Comparison of ENCODE assay signal across 9 cellular contexts in the genomic region with DNA sequence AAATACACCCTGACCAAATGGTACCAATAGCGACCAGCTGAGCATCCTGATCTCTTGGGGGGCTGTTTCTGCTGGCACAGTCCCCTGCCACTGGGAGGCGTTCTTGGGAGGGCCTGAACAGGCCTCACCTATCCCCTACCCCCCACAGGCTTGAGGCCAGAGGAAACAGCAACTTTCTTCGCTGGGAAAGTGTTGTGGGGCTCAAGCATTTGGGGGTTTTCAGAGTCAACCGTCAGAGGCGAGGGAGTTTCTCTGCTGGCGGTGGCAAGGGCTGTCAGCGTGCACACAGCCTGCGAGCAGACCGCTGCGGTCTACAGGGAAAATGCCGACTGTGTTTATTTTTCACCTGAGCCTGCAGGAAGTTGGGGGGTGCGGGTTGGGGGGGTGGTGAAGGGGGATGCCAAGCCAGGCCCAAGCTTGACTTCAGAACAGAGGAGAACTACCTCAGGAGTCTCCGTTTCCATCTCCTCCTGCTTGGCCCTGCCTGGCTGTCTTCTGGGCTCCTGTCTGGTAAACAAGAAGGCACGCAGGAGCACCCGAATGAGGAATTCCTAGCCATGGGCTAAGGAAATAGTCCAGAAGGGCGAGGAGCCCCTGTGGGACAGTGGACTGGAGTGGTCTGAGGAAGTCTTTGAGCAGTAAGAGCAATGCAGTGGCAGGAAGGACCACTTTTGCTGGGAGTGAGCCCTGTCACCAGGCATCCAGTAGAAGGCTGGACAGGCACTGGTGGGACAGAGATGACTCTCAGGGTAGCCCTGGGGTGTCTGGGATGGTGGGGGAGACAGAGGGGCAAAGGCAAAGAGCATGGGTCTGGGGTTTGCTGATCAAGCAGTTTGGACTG. TPM values are rescaled to one million over a fixed set of nuclear protein-coding genes. Genes with fewer than 3 reads are reported as not detected.
DNase-seq lines count a peak whose midpoint lies in the region; ATAC-seq, FAIRE-seq and TF ChIP-seq lines count a peak whose summit lies in the region.
"Had no signal": no experiment of that assay in that cellular context is flagged by ENCODE, and none has a peak within 500 bp of the region (broad histone marks: within the 10 kb centered on the region; RNA-seq: fewer than 3 reads in every experiment).

No MANE protein-coding gene starts in this region.

- no peak for TF ChIP-seq POLR2A in H1 (IDR thresholded peaks at IDR 0.05; ENCODE audit: control extremely low read depth in 1 of 2, low read depth in 2 of 2, low read length in 2 of 2)

- H3K9me3 ChIP-seq in HEK293 (ENCODE audit: control insufficient read depth, insufficient read depth, low read depth, low read length) (no peaks in the 10 kb centered on the region), H1 (ENCODE audit: insufficient read depth in 2 of 2, low read depth in 1 of 2, low read length in 1 of 2) (no peaks in the 10 kb centered on the region)

- peak; percentile 62 to 64 for ATAC-seq in activated CD4-positive, CD25-positive, alpha-beta regulatory T cell treated with anti-CD3 and anti-CD28 coated beads, Interleukin-2, amount 50 U/mL, for 24 hours
- ATAC-seq in stimulated activated memory B cell treated with anti-CD40 and anti-IgM and Interleukin-4, amounts not matched to agents 10 μg/mL and 1 μg/mL and 100 μg/mL, for 72 hours, result peak; percentile 93
- ATAC-seq in GM18861 (IDR thresholded peaks at IDR 0.05; ENCODE audit: unreplicated experiment), result no peak

- intact Hi-C loops in Calu3 (cut with micrococcal nuclease; ENCODE audit: unreplicated experiment), result no loop called here

- no peaks in the 10 kb centered on the region for H3K23me2 ChIP-seq in H1 (ENCODE audit: low read depth, low read length)

- H2BK5ac ChIP-seq in H1 (ENCODE audit: low read depth, low read length), result no peak overlapping the region

- H3K4me1 Mint-ChIP-seq in stimulated activated memory B cell treated with anti-CD40 and anti-IgM and Interleukin-4, amounts not matched to agents 10 μg/mL and 1 μg/mL and 100 μg/mL, for 72 hours, result peaks cover 97% of the 10 kb centered on the region
- no peaks in the 10 kb centered on the region for H3K4me1 Mint-ChIP-seq in Calu3 (ENCODE audit: low read depth, unreplicated experiment)

- H4K5ac ChIP-seq in H1 (ENCODE audit: insufficient read length, low read depth, low read length), result no peak overlapping the region

- no peaks in the 10 kb centered on the region; a peak in 1 of 4 replicates for H3K79me2 ChIP-seq in H1 (ENCODE audit: control insufficient read depth in 1 of 2, insufficient read depth in 2 of 2, low read length in 2 of 2)

- H2AK5ac ChIP-seq in H1 (ENCODE audit: low read depth, low read length), result no peak overlapping the region

- H3K4ac ChIP-seq in H1 (replicated peaks; ENCODE audit: insufficient read length, low read depth, low read length), result no peak overlapping the region

- no peak overlapping the region for H2AFZ ChIP-seq in H1 (ENCODE audit: low read length)

- DNase-seq in GM10266 (ENCODE audit: extremely low spot score) (peak; percentile 65), H1 (ENCODE audit: low read depth in 1 of 2, low spot score in 2 of 2) (peak in 1 of 2 experiments; percentile 68), Calu3 (no peak), NOMO-1 treated with dmso at 0.1 percent for 144 hours (lab: John Stamatoyannopoulos, UW; ENCODE audit: unreplicated experiment) (no peak)

- TF ChIP-seq CTCF in GM10266 (IDR thresholded peaks at IDR 0.05; ENCODE audit: control insufficient read depth, insufficient read depth, low read depth, missing control alignments) (peak; percentile 61), HEK293 (tag by site-specific recombination; IDR thresholded peaks at IDR 0.05) (no peak), H1 (IDR thresholded peaks at IDR 0.05; ENCODE audit: control extremely low read depth in 1 of 3, insufficient read depth in 1 of 3, low read depth in 1 of 3, low read length in 3 of 3) (peak in 2 of 3 experiments; percentile 68 to 76; a peak in 3 of 4 replicates), Calu3 (IDR thresholded peaks at IDR 0.05; ENCODE audit: unreplicated experiment) (no peak)

- no TSS peak for BruUV-seq in Calu3 (replicated peaks; lab: Mats Ljungman, UMichigan)

- H2BK120ac ChIP-seq in H1 (replicated peaks; ENCODE audit: low read depth, low read length), result no peak overlapping the region

- no peaks in the 10 kb centered on the region for H3K27me3 ChIP-seq in H1 (replicated peaks in 1 of 4; ENCODE audit: control insufficient read depth in 3 of 4, extremely low read depth in 1 of 4, insufficient read depth in 3 of 4, low read length in 3 of 4)

- no peak overlapping the region for H3K56ac ChIP-seq in H1 (replicated peaks; ENCODE audit: insufficient read length, low read depth, low read length)

- peaks cover 12 to 36% of the 10 kb centered on the region in 2 experiments for H4K20me1 ChIP-seq in H1 (replicated peaks in 1 of 2; ENCODE audit: control insufficient read depth in 1 of 2, insufficient read depth in 2 of 2, low read length in 2 of 2)

- H3K18ac ChIP-seq in H1 (ENCODE audit: extremely low read depth, low read length), result no peak overlapping the region

- H4K8ac ChIP-seq in H1 (ENCODE audit: extremely low read depth, insufficient read depth, low read length), result no peak overlapping the region; the same call in 1 of the 2 replicates

- H3K4me3 ChIP-seq in HEK293 (ENCODE audit: low read depth, low read length) (no peak overlapping the region), H1 (ENCODE audit: extremely low read depth in 1 of 4, insufficient read depth in 2 of 4, low read depth in 3 of 4, low read length in 4 of 4) (no peak overlapping the region)

- H3K79me1 ChIP-seq in H1 (ENCODE audit: low read depth, low read length), result peaks cover 6% of the 10 kb centered on the region

- no peak overlapping the region for H2BK20ac ChIP-seq in H1 (ENCODE audit: low read length)

- no peak overlapping the region for H2BK15ac ChIP-seq in H1 (ENCODE audit: low read length)

- peak overlapping the region; percentile 55 for H3K27ac Mint-ChIP-seq in stimulated activated memory B cell treated with anti-CD40 and anti-IgM and Interleukin-4, amounts not matched to agents 10 μg/mL and 1 μg/mL and 100 μg/mL, for 72 hours
- H3K27ac Mint-ChIP-seq in Calu3 (ENCODE audit: unreplicated experiment), result no peak overlapping the region

- TF ChIP-seq EP300 in H1 (IDR thresholded peaks at IDR 0.05; ENCODE audit: borderline replicate concordance in 1 of 2, low read depth in 2 of 2, low read length in 2 of 2), result no peak

- CTCF ChIA-PET in HEK293 (lab: Yijun Ruan, JAX) (interaction anchor here (0.6 to 1.1 kb wide), 4 partner anchors 12 to 93 kb away, joined by 3 to 7 read pairs (median 4); no protein-coding TSS in a partner anchor), H1 (lab: Charles Lee; ENCODE audit: partially characterized antibody) (interaction anchor here (0.7 to 24.3 kb wide), 10 partner anchors 9 to 508 kb away, joined by 3 to 629 read pairs (median 4); no protein-coding TSS in a partner anchor), Calu3 (lab: Charles Lee) (interaction anchor here (0.6 kb wide), 1 partner anchor 8 kb away, joined by 3 read pairs; no protein-coding TSS in a partner anchor)

- no peak overlapping the region for H3K23ac ChIP-seq in H1 (ENCODE audit: insufficient read length)

- H3K27me3 Mint-ChIP-seq in stimulated activated memory B cell treated with anti-CD40 and anti-IgM and Interleukin-4, amounts not matched to agents 10 μg/mL and 1 μg/mL and 100 μg/mL, for 72 hours, result no peaks in the 10 kb centered on the region
- H3K27me3 Mint-ChIP-seq in Calu3 (ENCODE audit: unreplicated experiment), result no peaks in the 10 kb centered on the region

- H3K27ac ChIP-seq in HEK293 (ENCODE audit: extremely low read depth, low read depth, low read length) (no peak overlapping the region), H1 (ENCODE audit: low read depth, low read length) (no peak overlapping the region)

- no peak overlapping the region for H3K14ac ChIP-seq in H1 (ENCODE audit: insufficient read length)

- no peak overlapping the region; a peak in 1 of 4 replicates for H3K4me2 ChIP-seq in H1 (ENCODE audit: insufficient read depth in 1 of 2, low read depth in 2 of 2, low read length in 2 of 2)

- no peaks in the 10 kb centered on the region for H3K4me1 ChIP-seq in HEK293 (ENCODE audit: control insufficient read depth, insufficient read depth, low read length)
- H3K4me1 ChIP-seq in H1 (replicated peaks in 1 of 4; ENCODE audit: control insufficient read depth in 3 of 4, insufficient read depth in 4 of 4, low read length in 3 of 4), result peaks cover 0 to 5% (median 2%) of the 10 kb centered on the region in 4 experiments; a peak in 3 of 7 replicates

- H3K9ac ChIP-seq in H1 (replicated peaks in 1 of 4; ENCODE audit: extremely low read depth in 1 of 4, low read depth in 3 of 4, low read length in 3 of 4), result no peak overlapping the region

- H2BK12ac ChIP-seq in H1 (ENCODE audit: low read depth, low read length), result no peak overlapping the region

- no peak overlapping the region for H4K91ac ChIP-seq in H1 (replicated peaks; ENCODE audit: insufficient read length, low read length)

- no peaks in the 10 kb centered on the region for H3K9me3 Mint-ChIP-seq in stimulated activated memory B cell treated with anti-CD40 and anti-IgM and Interleukin-4, amounts not matched to agents 10 μg/mL and 1 μg/mL and 100 μg/mL, for 72 hours
- H3K9me3 Mint-ChIP-seq in Calu3 (ENCODE audit: low read depth, unreplicated experiment), result no peaks in the 10 kb centered on the region

- peak; percentile 51 to 68 for TF ChIP-seq RAD21 in H1 (IDR thresholded peaks at IDR 0.05 in 1 of 2, conservative IDR thresholded peaks at IDR 0.05 in 1 of 2; ENCODE audit: low read depth in 2 of 2, low read length in 2 of 2)

- H3K36me3 Mint-ChIP-seq in stimulated activated memory B cell treated with anti-CD40 and anti-IgM and Interleukin-4, amounts not matched to agents 10 μg/mL and 1 μg/mL and 100 μg/mL, for 72 hours, result peaks cover 30% of the 10 kb centered on the region
- peaks cover 21% of the 10 kb centered on the region for H3K36me3 Mint-ChIP-seq in Calu3 (ENCODE audit: insufficient read depth, unreplicated experiment)

- no peak for FAIRE-seq in H1 (lab: Jason Lieb, UNC)
- FAIRE-seq: colon had no signal

- peak overlapping the region; percentile 61 for H3K4me3 Mint-ChIP-seq in stimulated activated memory B cell treated with anti-CD40 and anti-IgM and Interleukin-4, amounts not matched to agents 10 μg/mL and 1 μg/mL and 100 μg/mL, for 72 hours
- H3K4me3 Mint-ChIP-seq in Calu3 (ENCODE audit: low read depth, unreplicated experiment), result no peak overlapping the region

- 71% methylated on average over 16 of the region's 16 CpGs; no CpG with 5 or more reads in 1 of the 2 experiments for WGBS in H1 (ENCODE audit: extremely low coverage in 1 of 2, insufficient coverage in 1 of 2, insufficient read length in 1 of 2, insufficient replicate concordance in 2 of 2, low coverage in 1 of 2, low lambda C conversion rate in 2 of 2, missing lambda C conversion rate in 1 of 2), 2 experiments

- H3K36me3 ChIP-seq in HEK293 (ENCODE audit: control insufficient read depth in 2 of 2, insufficient read depth in 1 of 2, low read length in 2 of 2) (peaks cover 0 to 87% of the 10 kb centered on the region in 2 experiments; a peak in 1 of 3 replicates), H1 (ENCODE audit: control insufficient read depth in 2 of 4, insufficient read depth in 4 of 4, low read length in 3 of 4) (peaks cover 0 to 6% (median under 1%) of the 10 kb centered on the region in 4 experiments; a peak in 2 of 8 replicates)

- POLR2A ChIA-PET in HEK293 (lab: Yijun Ruan, JAX), result no interaction called here
- POLR2A ChIA-PET in H1 (lab: Charles Lee; ENCODE audit: partially characterized antibody), result interaction anchor here (0.7 to 1.5 kb wide), 2 partner anchors 10 to 119 kb away, joined by 3 read pairs; no protein-coding TSS in a partner anchor

RNA-seq across cellular contexts. Expression of gene TCF7, which starts 18.1 kb away (rescaled TPM):
- total RNA-seq in H1 (2021; fragmentation: NEBNext Ultra II Directional; extraction: Animal tissue kit (Norgen Biotek cat#: 25700)), result 6.8 and 8.5 TPM in 2 replicates
- polyA plus RNA-seq in H1 (2011; rRNA removed), result 4.7 and 5.7 TPM in 2 replicates
- polyA plus RNA-seq in H1 (2011; cell fraction: cytosol; rRNA removed), result 4.2 TPM
- 10.6 TPM for polyA plus RNA-seq in H1 (2011; cell fraction: nucleus; rRNA removed)
- polyA plus RNA-seq in H1 (2012, experiment 1 of 2), result 6.8 to 10.4 TPM (median 8.2 TPM) in 4 replicates
- 4.8 TPM for polyA plus RNA-seq in H1 (2012, experiment 2 of 2)
- polyA plus RNA-seq in H1 (2013, experiment 1 of 2), result 6.7 TPM
- 7.1 TPM for polyA plus RNA-seq in H1 (2013, experiment 2 of 2)
- 8.4 and 9.1 TPM in 2 replicates for polyA minus RNA-seq in H1 (2011; rRNA and poly(A)+ RNA removed)
- polyA minus RNA-seq in H1 (2011; cell fraction: cytosol; rRNA and poly(A)+ RNA removed), result 8.4 TPM
- polyA minus RNA-seq in H1 (2011; cell fraction: nucleus; rRNA and poly(A)+ RNA removed), result 21.1 TPM
- total RNA-seq in Calu3 (2022), result 13.6 and 16.8 TPM in 2 replicates

RNA-seq across cellular contexts. Expression of gene SKP1, which starts 44.2 kb away (rescaled TPM):
- 326 and 332 TPM in 2 replicates for total RNA-seq in H1 (2021; fragmentation: NEBNext Ultra II Directional; extraction: Animal tissue kit (Norgen Biotek cat#: 25700))
- polyA plus RNA-seq in H1 (2011; rRNA removed), result 86.4 and 163 TPM in 2 replicates
- polyA plus RNA-seq in H1 (2011; cell fraction: cytosol; rRNA removed), result 268 TPM
- 62.2 TPM for polyA plus RNA-seq in H1 (2011; cell fraction: nucleus; rRNA removed)
- 368 to 573 TPM (median 403 TPM) in 4 replicates for polyA plus RNA-seq in H1 (2012, experiment 1 of 2)
- polyA plus RNA-seq in H1 (2012, experiment 2 of 2), result 106 TPM
- 502 TPM for polyA plus RNA-seq in H1 (2013, experiment 1 of 2)
- 505 TPM for polyA plus RNA-seq in H1 (2013, experiment 2 of 2)
- 126 and 158 TPM in 2 replicates for polyA minus RNA-seq in H1 (2011; rRNA and poly(A)+ RNA removed)
- 107 TPM for polyA minus RNA-seq in H1 (2011; cell fraction: cytosol; rRNA and poly(A)+ RNA removed)
- polyA minus RNA-seq in H1 (2011; cell fraction: nucleus; rRNA and poly(A)+ RNA removed), result 64.5 TPM
- 380 and 411 TPM in 2 replicates for total RNA-seq in Calu3 (2022)

Comparison
In these comparisons a context has a peak if more than half of its experiments do, and no peak if none do; other contexts are left out.
1. CTCF ChIP-seq: peak in GM10266 (single experiment) and H1 (2 of 3); none in HEK293 (single experiment) and Calu3 (single experiment).